In the genomic region with DNA sequence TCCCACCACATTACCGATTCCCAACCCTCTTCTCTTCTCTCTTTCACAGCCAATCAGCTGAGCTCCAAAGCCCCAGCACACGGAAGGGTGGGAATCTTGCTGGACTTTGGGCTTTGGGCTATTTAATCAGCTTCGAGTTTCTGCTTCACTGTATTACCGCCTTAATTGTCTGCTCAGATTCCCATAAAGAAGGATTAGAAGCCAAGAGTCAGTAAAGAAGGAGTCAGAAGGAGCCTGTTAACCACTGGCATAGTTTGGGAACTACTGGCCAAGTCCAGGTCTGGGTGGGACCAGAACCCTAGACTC, we compare ENCODE assay signal across 1 cellular context.
TF ChIP-seq lines count a peak whose summit lies in the region.

No MANE protein-coding gene starts in this region.

TF ChIP-seq in H1, 55 proteins besides CTCF, POLR2A, EP300 and RAD21:
- TF ChIP-seq BACH1 (IDR thresholded peaks at IDR 0.05; ENCODE audit: low read length): no peak
- TF ChIP-seq EZH2 (IDR thresholded peaks at IDR 0.05; ENCODE audit: low read depth, low read length, severe bottlenecking): no peak
- no peak for TF ChIP-seq SP4 (IDR thresholded peaks at IDR 0.05; ENCODE audit: low read length)
- TF ChIP-seq ASH2L (IDR thresholded peaks at IDR 0.05; ENCODE audit: low read length): no peak
- TF ChIP-seq SUZ12 (IDR thresholded peaks at IDR 0.05; ENCODE audit: low read length): no peak
- no peak for TF ChIP-seq CHD2 (IDR thresholded peaks at IDR 0.05; ENCODE audit: low read length)
- no peak for TF ChIP-seq CREB1 (IDR thresholded peaks at IDR 0.05)
- no peak for TF ChIP-seq MAFK (IDR thresholded peaks at IDR 0.05; ENCODE audit: low read depth, low read length)
- TF ChIP-seq TAF1 (IDR thresholded peaks at IDR 0.05; ENCODE audit: low read depth, low read length): no peak
- TF ChIP-seq HDAC2 (IDR thresholded peaks at IDR 0.05; ENCODE audit: borderline replicate concordance in 1 of 2, low read depth in 2 of 2, low read length in 2 of 2): no peak
- TF ChIP-seq SP2 (IDR thresholded peaks at IDR 0.05; ENCODE audit: low read length): no peak
- no peak for TF ChIP-seq BCL11A (IDR thresholded peaks at IDR 0.05; ENCODE audit: low read depth in 2 of 2, low read length in 2 of 2)
- TF ChIP-seq TAF7 (optimal IDR thresholded peaks at IDR 0.05; ENCODE audit: borderline replicate concordance, low read depth, low read length): no peak
- TF ChIP-seq TCF12 (IDR thresholded peaks at IDR 0.05; ENCODE audit: low read depth, low read length): no peak
- TF ChIP-seq CBX5 (IDR thresholded peaks at IDR 0.05; ENCODE audit: low read depth, low read length): no peak
- no peak for TF ChIP-seq SIX5 (IDR thresholded peaks at IDR 0.05; ENCODE audit: low read depth, low read length)
- no peak for TF ChIP-seq RXRA (IDR thresholded peaks at IDR 0.05; ENCODE audit: insufficient read depth, low read depth, low read length)
- no peak for TF ChIP-seq SAP30 (IDR thresholded peaks at IDR 0.05; ENCODE audit: insufficient read depth, insufficient replicate concordance, low read length)
